Comparison of ENCODE assay signal across 1 cellular context in genomic region chr2:191012346-191012745, GRCh38.
TF ChIP-seq lines count a peak whose summit lies in the region.

No MANE protein-coding gene starts in this region.

TF ChIP-seq in GM12878, 131 proteins besides CTCF, POLR2A, EP300 and RAD21 (continued from another document):
- no peak for TF ChIP-seq ZBTB4 (CRISPR knock-in tag; IDR thresholded peaks at IDR 0.05)
- TF ChIP-seq TCF7 (IDR thresholded peaks at IDR 0.05; ENCODE audit: borderline replicate concordance): no peak
- TF ChIP-seq ETV6 (conservative IDR thresholded peaks at IDR 0.05 in 1 of 2, IDR thresholded peaks at IDR 0.05 in 1 of 2; ENCODE audit: borderline replicate concordance in 1 of 2, low read depth in 1 of 2): no peak
- TF ChIP-seq SMAD5 (IDR thresholded peaks at IDR 0.05; ENCODE audit: low read depth): peak; percentile 21; the same call in 1 of the 2 replicates
- no peak for TF ChIP-seq DPF2 (IDR thresholded peaks at IDR 0.05)
- TF ChIP-seq, protein P1, sequence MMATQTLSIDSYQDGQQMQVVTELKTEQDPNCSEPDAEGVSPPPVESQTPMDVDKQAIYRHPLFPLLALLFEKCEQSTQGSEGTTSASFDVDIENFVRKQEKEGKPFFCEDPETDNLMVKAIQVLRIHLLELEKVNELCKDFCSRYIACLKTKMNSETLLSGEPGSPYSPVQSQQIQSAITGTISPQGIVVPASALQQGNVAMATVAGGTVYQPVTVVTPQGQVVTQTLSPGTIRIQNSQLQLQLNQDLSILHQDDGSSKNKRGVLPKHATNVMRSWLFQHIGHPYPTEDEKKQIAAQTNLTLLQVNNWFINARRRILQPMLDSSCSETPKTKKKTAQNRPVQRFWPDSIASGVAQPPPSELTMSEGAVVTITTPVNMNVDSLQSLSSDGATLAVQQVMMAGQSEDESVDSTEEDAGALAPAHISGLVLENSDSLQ (IDR thresholded peaks at IDR 0.05): peak; percentile 26; the same call in 1 of the 2 replicates
- peak; percentile 50; the same call in 1 of the 2 replicates for TF ChIP-seq ZBED1 (IDR thresholded peaks at IDR 0.05; ENCODE audit: borderline replicate concordance)
- TF ChIP-seq WRNIP1 (IDR thresholded peaks at IDR 0.05; ENCODE audit: borderline replicate concordance, low read depth, low read length): 0 out of 2 replicates have a peak, but pooled peaks have one; percentile 36
- TF ChIP-seq POU2F2 (IDR thresholded peaks at IDR 0.05; ENCODE audit: borderline replicate concordance, low read depth, low read length): peak; percentile 37; the same call in 1 of the 3 replicates
- TF ChIP-seq, protein P2, sequence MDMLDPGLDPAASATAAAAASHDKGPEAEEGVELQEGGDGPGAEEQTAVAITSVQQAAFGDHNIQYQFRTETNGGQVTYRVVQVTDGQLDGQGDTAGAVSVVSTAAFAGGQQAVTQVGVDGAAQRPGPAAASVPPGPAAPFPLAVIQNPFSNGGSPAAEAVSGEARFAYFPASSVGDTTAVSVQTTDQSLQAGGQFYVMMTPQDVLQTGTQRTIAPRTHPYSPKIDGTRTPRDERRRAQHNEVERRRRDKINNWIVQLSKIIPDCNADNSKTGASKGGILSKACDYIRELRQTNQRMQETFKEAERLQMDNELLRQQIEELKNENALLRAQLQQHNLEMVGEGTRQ (IDR thresholded peaks at IDR 0.05; ENCODE audit: borderline replicate concordance, low read depth, low read length): no peak
- no peak for TF ChIP-seq EGR1 (IDR thresholded peaks at IDR 0.05; ENCODE audit: borderline replicate concordance in 1 of 2, low read depth in 2 of 2, low read length in 2 of 2)
- no peak for TF ChIP-seq YBX1 (IDR thresholded peaks at IDR 0.05)
- TF ChIP-seq, protein P3, sequence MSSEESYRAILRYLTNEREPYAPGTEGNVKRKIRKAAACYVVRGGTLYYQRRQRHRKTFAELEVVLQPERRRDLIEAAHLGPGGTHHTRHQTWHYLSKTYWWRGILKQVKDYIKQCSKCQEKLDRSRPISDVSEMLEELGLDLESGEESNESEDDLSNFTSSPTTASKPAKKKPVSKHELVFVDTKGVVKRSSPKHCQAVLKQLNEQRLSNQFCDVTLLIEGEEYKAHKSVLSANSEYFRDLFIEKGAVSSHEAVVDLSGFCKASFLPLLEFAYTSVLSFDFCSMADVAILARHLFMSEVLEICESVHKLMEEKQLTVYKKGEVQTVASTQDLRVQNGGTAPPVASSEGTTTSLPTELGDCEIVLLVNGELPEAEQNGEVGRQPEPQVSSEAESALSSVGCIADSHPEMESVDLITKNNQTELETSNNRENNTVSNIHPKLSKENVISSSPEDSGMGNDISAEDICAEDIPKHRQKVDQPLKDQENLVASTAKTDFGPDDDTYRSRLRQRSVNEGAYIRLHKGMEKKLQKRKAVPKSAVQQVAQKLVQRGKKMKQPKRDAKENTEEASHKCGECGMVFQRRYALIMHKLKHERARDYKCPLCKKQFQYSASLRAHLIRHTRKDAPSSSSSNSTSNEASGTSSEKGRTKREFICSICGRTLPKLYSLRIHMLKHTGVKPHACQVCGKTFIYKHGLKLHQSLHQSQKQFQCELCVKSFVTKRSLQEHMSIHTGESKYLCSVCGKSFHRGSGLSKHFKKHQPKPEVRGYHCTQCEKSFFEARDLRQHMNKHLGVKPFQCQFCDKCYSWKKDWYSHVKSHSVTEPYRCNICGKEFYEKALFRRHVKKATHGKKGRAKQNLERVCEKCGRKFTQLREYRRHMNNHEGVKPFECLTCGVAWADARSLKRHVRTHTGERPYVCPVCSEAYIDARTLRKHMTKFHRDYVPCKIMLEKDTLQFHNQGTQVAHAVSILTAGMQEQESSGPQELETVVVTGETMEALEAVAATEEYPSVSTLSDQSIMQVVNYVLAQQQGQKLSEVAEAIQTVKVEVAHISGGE (CRISPR knock-in tag; IDR thresholded peaks at IDR 0.05): peak; percentile 46
- no peak for TF ChIP-seq HCFC1 (IDR thresholded peaks at IDR 0.05; ENCODE audit: low read length)
